Comparison of ENCODE assay signal across 30 cellular contexts in genomic region chr5:139167952-139168720, GRCh38. TPM values are rescaled to one million over a fixed set of nuclear protein-coding genes. Genes with fewer than 3 reads are reported as not detected.
DNase-seq lines count a peak whose midpoint lies in the region; ATAC-seq and TF ChIP-seq lines count a peak whose summit lies in the region.
"Had no signal": no experiment of that assay in that cellular context is flagged by ENCODE, and none has a peak within 500 bp of the region (broad histone marks: within the 10 kb centered on the region; RNA-seq: fewer than 3 reads in every experiment).

No MANE protein-coding gene starts in this region.

- no peak for ATAC-seq in HG02885 (IDR thresholded peaks at IDR 0.05; ENCODE audit: poor library complexity, unreplicated experiment)
- ATAC-seq: left lung, natural killer cell had no signal

- H3K27ac Mint-ChIP-seq in endothelial cell (ENCODE audit: unreplicated experiment) = peak overlapping the region; percentile 19
- H3K27ac Mint-ChIP-seq in nephron = peak overlapping the region; percentile 34 to 83 (median 48)
- H3K27ac Mint-ChIP-seq: activated naive CD8-positive, alpha-beta T cell treated with anti-CD3 and anti-CD28 coated beads for 36 hours; IgD-negative memory B cell had no signal

- H3K4me1 ChIP-seq in cardiac muscle cell (ENCODE audit: low read depth) = peaks cover 19% of the 10 kb centered on the region
- H3K4me1 ChIP-seq in left ventricle myocardium inferior = no peaks in the 10 kb centered on the region
- H3K4me1 ChIP-seq: right atrium auricular region had no signal

- H3K36me3 Mint-ChIP-seq in endothelial cell (ENCODE audit: low read depth, unreplicated experiment) (peaks cover 7% of the 10 kb centered on the region), nephron (ENCODE audit: low read depth) (peaks cover 28% of the 10 kb centered on the region)
- H3K36me3 Mint-ChIP-seq: IgD-negative memory B cell had no signal

- peaks cover 5% of the 10 kb centered on the region for H3K9me3 Mint-ChIP-seq in endothelial cell (ENCODE audit: unreplicated experiment)
- H3K9me3 Mint-ChIP-seq in nephron = peaks cover 19% of the 10 kb centered on the region

- H3K4me3 ChIP-seq in cardiac muscle cell = no peak overlapping the region
- no peak overlapping the region for H3K4me3 ChIP-seq in left ventricle myocardium inferior
- H3K4me3 ChIP-seq in WERI-Rb-1 (ENCODE audit: low read depth, low read length) = no peak overlapping the region
- H3K4me3 ChIP-seq: left lung, pancreas, right atrium auricular region had no signal

- H3K27ac ChIP-seq in cardiac muscle cell = peak overlapping the region; percentile 91
- H3K27ac ChIP-seq in left ventricle myocardium inferior (replicated peaks) = no peak overlapping the region
- H3K27ac ChIP-seq in WERI-Rb-1 = no peak overlapping the region
- H3K27ac ChIP-seq: left lung, pancreas, right atrium auricular region had no signal

- intact Hi-C loops in left ventricle myocardium inferior (cut with micrococcal nuclease) = no loop called here

- H3K27me3 ChIP-seq in cardiac muscle cell = no peaks in the 10 kb centered on the region
- H3K27me3 ChIP-seq in left ventricle myocardium inferior (ENCODE audit: low read depth) = no peaks in the 10 kb centered on the region
- H3K27me3 ChIP-seq in WERI-Rb-1 (ENCODE audit: insufficient read depth, low read depth, severe bottlenecking) = no peaks in the 10 kb centered on the region
- H3K27me3 ChIP-seq: left lung, pancreas, right atrium auricular region had no signal

- peaks cover 1% of the 10 kb centered on the region for H3K27me3 Mint-ChIP-seq in endothelial cell (ENCODE audit: unreplicated experiment)
- H3K27me3 Mint-ChIP-seq in nephron (ENCODE audit: low read depth) = no peaks in the 10 kb centered on the region
- H3K27me3 Mint-ChIP-seq: activated naive CD8-positive, alpha-beta T cell treated with anti-CD3 and anti-CD28 coated beads for 36 hours; IgD-negative memory B cell had no signal

- H3K36me3 ChIP-seq in cardiac muscle cell (no peaks in the 10 kb centered on the region), left ventricle myocardium inferior (no peaks in the 10 kb centered on the region), WERI-Rb-1 (no peaks in the 10 kb centered on the region)
- H3K36me3 ChIP-seq: left lung, pancreas, right atrium auricular region had no signal

- no peak for DNase-seq in cardiac muscle cell (ENCODE audit: low read depth in 1 of 2, low spot score in 1 of 2)
- DNase-seq in left ventricle myocardium inferior = no peak
- no peak for DNase-seq in endothelial cell (ENCODE audit: low spot score)
- no peak for DNase-seq in WERI-Rb-1
- DNase-seq in GF-D8 (lab: John Stamatoyannopoulos, UW) = no peak
- DNase-seq in COLO829 (ENCODE audit: low spot score) = no peak
- DNase-seq: 8988T; activated CD4-positive, alpha-beta T cell treated with anti-CD3 and anti-CD28 coated beads for 48 hours; activated CD8-positive, alpha-beta memory T cell treated with anti-CD3 and anti-CD28 coated beads for 24 hours; activated naive CD8-positive, alpha-beta T cell treated with anti-CD3 and anti-CD28 coated beads for 36 hours; activated T-cell treated with anti-CD3 and anti-CD28 coated beads for 4 hours; anterior cingulate cortex; DMS79 treated with DMSO at 0.1 percent for 48 hours; effector CD8-positive, alpha-beta T cell; erythroblast; GDM1; left lung; natural killer cell; NCI-H1092 treated with DMSO at 0.1 percent for 48 hours; NCI-H187; NCI-H2171; NCI-H524; OCI-M1; pancreas; small intestine; stimulated activated naive CD4-positive, alpha-beta T cell had no signal

- H3K9me3 ChIP-seq in cardiac muscle cell (ENCODE audit: low read depth) = no peaks in the 10 kb centered on the region
- H3K9me3 ChIP-seq in left ventricle myocardium inferior (replicated peaks) = peaks cover 17% of the 10 kb centered on the region
- H3K9me3 ChIP-seq in WERI-Rb-1 (ENCODE audit: severe bottlenecking) = peaks cover 9% of the 10 kb centered on the region
- H3K9me3 ChIP-seq: pancreas had no signal

- H3K4me1 Mint-ChIP-seq in endothelial cell (ENCODE audit: unreplicated experiment) (peaks cover 24% of the 10 kb centered on the region), nephron (peaks cover 15% of the 10 kb centered on the region)

- H3K4me3 Mint-ChIP-seq in endothelial cell (ENCODE audit: unreplicated experiment) (no peak overlapping the region), nephron (no peak overlapping the region)
- H3K4me3 Mint-ChIP-seq: activated naive CD8-positive, alpha-beta T cell treated with anti-CD3 and anti-CD28 coated beads for 36 hours; IgD-negative memory B cell; natural killer cell had no signal

- no peak for TF ChIP-seq CTCF in cardiac muscle cell (IDR thresholded peaks at IDR 0.05; ENCODE audit: low read depth, low read length)
- TF ChIP-seq CTCF in left ventricle myocardium inferior (IDR thresholded peaks at IDR 0.05; ENCODE audit: borderline replicate concordance) = no peak
- no peak for TF ChIP-seq CTCF in endothelial cell (IDR thresholded peaks at IDR 0.05; ENCODE audit: unreplicated experiment)
- no peak for TF ChIP-seq CTCF in nephron (IDR thresholded peaks at IDR 0.05; ENCODE audit: unreplicated experiment in 3 of 3)
- TF ChIP-seq CTCF in WERI-Rb-1 (IDR thresholded peaks at IDR 0.05; ENCODE audit: low read depth, low read length) = no peak

RNA-seq across cellular contexts. Expression of gene SIL1, which starts 30.0 kb away (rescaled TPM):
- total RNA-seq in cardiac muscle cell = 42.4 and 49.8 TPM in 2 replicates
- polyA plus RNA-seq in cardiac muscle cell = 40.5 and 56.5 TPM in 2 replicates
- 39.3 TPM for total RNA-seq in left ventricle myocardium inferior
- 35.6 TPM for total RNA-seq in endothelial cell (ENCODE audit: unreplicated experiment)
